9 cellular contexts compared by ENCODE assay signal in genomic region chr9:121529237-121529987, GRCh38. TPM values are rescaled to one million over a fixed set of nuclear protein-coding genes. Genes with fewer than 3 reads are reported as not detected.
DNase-seq lines count a peak whose midpoint lies in the region; ATAC-seq, FAIRE-seq and TF ChIP-seq lines count a peak whose summit lies in the region.
"Had no signal": no experiment of that assay in that cellular context is flagged by ENCODE, and none has a peak within 500 bp of the region (broad histone marks: within the 10 kb centered on the region; RNA-seq: fewer than 3 reads in every experiment).

No MANE protein-coding gene starts in this region.

- no peak for FAIRE-seq in GM19239 (lab: Jason Lieb, UNC)

- DNase-seq in ACHN (peak; percentile 16), NCI-H2196 (lab: John Stamatoyannopoulos, UW; ENCODE audit: unreplicated experiment) (peak; percentile 89), epithelial cell of proximal tubule (ENCODE audit: low read depth) (peak; percentile 12), midbrain (lab: John Stamatoyannopoulos, UW) (peak; percentile 52), GM19239 (ENCODE audit: insufficient read length, low spot score) (no peak), DMS153 treated with DMSO at 0.1 percent for 48 hours (lab: John Stamatoyannopoulos, UW; ENCODE audit: unreplicated experiment) (no peak)
- DNase-seq: activated CD4-positive, alpha-beta memory T cell treated with anti-CD3 and anti-CD28 coated beads, Interleukin-2, amount 10 ng/mL, durations not matched to agents 7 days and 5 days had no signal

- ATAC-seq in GM21447 (IDR thresholded peaks at IDR 0.05; ENCODE audit: unreplicated experiment) (no peak), HG02970 (IDR thresholded peaks at IDR 0.05; ENCODE audit: low FRiP score, unreplicated experiment) (no peak)

- in situ Hi-C loops in ACHN (cut with HindIII; ENCODE audit: low pct_ligation_motif_present, low pct_unique_long_range_greater_than_20kb, low sequenced_read_pairs), result no loop called here

- H3K4me3 ChIP-seq in epithelial cell of proximal tubule (ENCODE audit: low read depth, low read length), result no peak overlapping the region

- TF ChIP-seq CTCF in epithelial cell of proximal tubule (conservative IDR thresholded peaks at IDR 0.05; ENCODE audit: low read depth, low read length), result no peak

RNA-seq across cellular contexts. Expression of gene GGTA1, which starts 29.8 kb away (rescaled TPM):
- total RNA-seq in epithelial cell of proximal tubule, result 0.14 TPM in 1 of 2 replicates, not detected in the other
- total RNA-seq: activated CD4-positive, alpha-beta memory T cell treated with anti-CD3 and anti-CD28 coated beads, Interleukin-2, amount 10 ng/mL, durations not matched to agents 7 days and 5 days had no signal

Comparison
In these comparisons a context has a peak if more than half of its experiments do, and no peak if none do; other contexts are left out.
1. DNase-seq: peak in ACHN (single experiment), NCI-H2196 (single experiment), epithelial cell of proximal tubule (single experiment) and midbrain (single experiment); none in GM19239 (single experiment) and DMS153 treated with DMSO at 0.1 percent for 48 hours (single experiment).